11 cellular contexts compared by ENCODE assay signal in the genomic region with DNA sequence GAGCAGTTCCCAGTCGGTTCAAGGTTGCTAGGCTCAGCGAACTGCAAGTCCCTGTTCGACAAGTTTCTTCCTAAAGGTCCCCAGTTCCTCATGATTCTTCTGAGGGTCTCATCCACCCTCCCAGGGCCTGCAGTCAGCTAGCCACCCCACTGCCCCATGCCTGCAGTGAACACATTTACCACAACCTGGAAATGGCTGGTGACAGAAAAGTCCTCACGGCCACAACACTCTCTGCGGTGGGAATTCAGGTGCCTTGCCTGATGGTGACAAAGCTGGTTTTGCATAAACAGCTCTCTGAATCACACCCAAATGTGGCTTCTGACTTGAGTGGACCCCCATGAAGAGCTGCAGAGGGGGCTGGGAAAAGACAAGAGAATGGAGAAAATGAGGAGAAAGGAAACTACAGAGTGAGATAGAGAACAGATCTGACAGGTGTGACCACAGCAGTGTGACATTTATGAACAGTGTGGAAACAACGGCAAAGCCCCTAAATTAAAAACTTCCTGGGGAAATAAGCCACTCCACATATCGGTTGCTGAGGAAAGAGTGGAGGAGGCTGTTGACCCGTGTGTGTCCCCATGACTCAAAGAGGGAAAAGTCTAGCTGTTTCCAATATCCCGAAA. TPM values are rescaled to one million over a fixed set of nuclear protein-coding genes. Genes with fewer than 3 reads are reported as not detected.
DNase-seq lines count a peak whose midpoint lies in the region; ATAC-seq and TF ChIP-seq lines count a peak whose summit lies in the region.
"Had no signal": no experiment of that assay in that cellular context is flagged by ENCODE, and none has a peak within 500 bp of the region (broad histone marks: within the 10 kb centered on the region; RNA-seq: fewer than 3 reads in every experiment).

No MANE protein-coding gene starts in this region.

- H3K9me3 Mint-ChIP-seq in activated CD4-positive, alpha-beta T cell treated with anti-CD3 and anti-CD28 coated beads, Interleukin-2, amount 10 ng/mL, durations not matched to agents 24 days and 14 days = no peaks in the 10 kb centered on the region
- H3K9me3 Mint-ChIP-seq in activated T-helper 17 cell treated with anti-CD3 and anti-CD28 coated beads, Interleukin-2, amount 50 U/mL, for 72 hours = no peaks in the 10 kb centered on the region

- intact Hi-C loops in activated CD4-positive, alpha-beta T cell treated with anti-CD3 and anti-CD28 coated beads, Interleukin-2, amount 10 ng/mL, durations not matched to agents 24 days and 14 days (cut with micrococcal nuclease) = loop anchor here (1.0 kb wide), 2 partner anchors 16 to 19 kb away; no protein-coding TSS in a partner anchor

- H3K27me3 Mint-ChIP-seq in activated CD4-positive, alpha-beta T cell treated with anti-CD3 and anti-CD28 coated beads, Interleukin-2, amount 10 ng/mL, durations not matched to agents 24 days and 14 days = no peaks in the 10 kb centered on the region
- no peaks in the 10 kb centered on the region for H3K27me3 Mint-ChIP-seq in activated T-helper 17 cell treated with anti-CD3 and anti-CD28 coated beads, Interleukin-2, amount 50 U/mL, for 72 hours

- ATAC-seq in HG03135 (IDR thresholded peaks at IDR 0.05; ENCODE audit: unreplicated experiment) = peak; percentile 31
- ATAC-seq in activated T-helper 17 cell treated with anti-CD3 and anti-CD28 coated beads, Interleukin-2, amount 50 U/mL, for 72 hours (replicated peaks) = peak; percentile 76
- ATAC-seq in GM21737 (IDR thresholded peaks at IDR 0.05; ENCODE audit: unreplicated experiment) = no peak
- no peak for ATAC-seq in GM18498 (IDR thresholded peaks at IDR 0.05; ENCODE audit: unreplicated experiment)

- peak; percentile 73 for DNase-seq in activated CD4-positive, alpha-beta T cell treated with anti-CD3 and anti-CD28 coated beads, Interleukin-2, amount 10 ng/mL, durations not matched to agents 24 days and 14 days
- DNase-seq in activated CD4-positive, alpha-beta T cell treated with anti-CD3 and anti-CD28 coated beads, Interleukin-2, amount 50 U/mL, for 1 hour = no peak
- DNase-seq in stimulated activated CD8-positive, alpha-beta memory T cell treated with anti-CD3 and anti-CD28 coated beads, Interleukin-15, amount 100 ng/mL, for 48 hours (ENCODE audit: low read depth in 2 of 2) = peak; percentile 62 to 63
- no peak for DNase-seq in GM13976 (ENCODE audit: low spot score)
- DNase-seq: central memory CD4-positive, alpha-beta T cell; GOT3 had no signal

- H3K4me1 Mint-ChIP-seq in activated CD4-positive, alpha-beta T cell treated with anti-CD3 and anti-CD28 coated beads, Interleukin-2, amount 10 ng/mL, durations not matched to agents 24 days and 14 days = peaks cover 65% of the 10 kb centered on the region
- peaks cover 28% of the 10 kb centered on the region for H3K4me1 Mint-ChIP-seq in activated T-helper 17 cell treated with anti-CD3 and anti-CD28 coated beads, Interleukin-2, amount 50 U/mL, for 72 hours

- H3K27ac Mint-ChIP-seq in activated CD4-positive, alpha-beta T cell treated with anti-CD3 and anti-CD28 coated beads, Interleukin-2, amount 10 ng/mL, durations not matched to agents 24 days and 14 days = peak overlapping the region; percentile 94
- peak overlapping the region; percentile 80 for H3K27ac Mint-ChIP-seq in activated T-helper 17 cell treated with anti-CD3 and anti-CD28 coated beads, Interleukin-2, amount 50 U/mL, for 72 hours

- in situ Hi-C loops in GM13976 (cut with MboI; ENCODE audit: low sequenced_read_pairs, unreplicated experiment) = no loop called here

- H3K4me3 Mint-ChIP-seq in activated CD4-positive, alpha-beta T cell treated with anti-CD3 and anti-CD28 coated beads, Interleukin-2, amount 10 ng/mL, durations not matched to agents 24 days and 14 days = peak overlapping the region; percentile 93
- H3K4me3 Mint-ChIP-seq in activated T-helper 17 cell treated with anti-CD3 and anti-CD28 coated beads, Interleukin-2, amount 50 U/mL, for 72 hours = peak overlapping the region; percentile 96

- peaks cover 26% of the 10 kb centered on the region for H3K36me3 Mint-ChIP-seq in activated CD4-positive, alpha-beta T cell treated with anti-CD3 and anti-CD28 coated beads, Interleukin-2, amount 10 ng/mL, durations not matched to agents 24 days and 14 days (ENCODE audit: low read depth)
- peaks cover 49% of the 10 kb centered on the region for H3K36me3 Mint-ChIP-seq in activated T-helper 17 cell treated with anti-CD3 and anti-CD28 coated beads, Interleukin-2, amount 50 U/mL, for 72 hours (ENCODE audit: low read depth)

- TF ChIP-seq CTCF in GM13976 (IDR thresholded peaks at IDR 0.05; ENCODE audit: borderline replicate concordance, control extremely low read depth, extremely low read depth, insufficient read depth, missing control alignments) = no peak

RNA-seq across cellular contexts. Expression of gene CD27, which starts 1.3 kb away (rescaled TPM):
- 74.0 and 77.7 TPM in 2 replicates for total RNA-seq in activated CD4-positive, alpha-beta T cell treated with anti-CD3 and anti-CD28 coated beads, Interleukin-2, amount 10 ng/mL, durations not matched to agents 24 days and 14 days
- 10 to 100 TPM; 21.1 to 42.1 TPM for total RNA-seq in activated T-helper 17 cell treated with anti-CD3 and anti-CD28 coated beads, Interleukin-2, amount 50 U/mL, for 72 hours
- total RNA-seq: A673 had no signal

RNA-seq across cellular contexts. Expression of gene TAPBPL, which starts 8.4 kb away (rescaled TPM):
- 31.9 and 33.0 TPM in 2 replicates for total RNA-seq in activated CD4-positive, alpha-beta T cell treated with anti-CD3 and anti-CD28 coated beads, Interleukin-2, amount 10 ng/mL, durations not matched to agents 24 days and 14 days
- total RNA-seq in activated T-helper 17 cell treated with anti-CD3 and anti-CD28 coated beads, Interleukin-2, amount 50 U/mL, for 72 hours = 10 to 100 TPM; 24.1 to 28.2 TPM

RNA-seq across cellular contexts. Expression of gene VAMP1, which starts 27.0 kb away (rescaled TPM):
- 50.0 and 51.2 TPM in 2 replicates for total RNA-seq in activated CD4-positive, alpha-beta T cell treated with anti-CD3 and anti-CD28 coated beads, Interleukin-2, amount 10 ng/mL, durations not matched to agents 24 days and 14 days
- 10 to 100 TPM; 19.9 to 81.8 TPM for total RNA-seq in activated T-helper 17 cell treated with anti-CD3 and anti-CD28 coated beads, Interleukin-2, amount 50 U/mL, for 72 hours

RNA-seq across cellular contexts. Expression of gene MRPL51, which starts 49.6 kb away (rescaled TPM):
- total RNA-seq in activated CD4-positive, alpha-beta T cell treated with anti-CD3 and anti-CD28 coated beads, Interleukin-2, amount 10 ng/mL, durations not matched to agents 24 days and 14 days = 277 and 280 TPM in 2 replicates
- 100 to 1,000 TPM; 262 to 317 TPM for total RNA-seq in activated T-helper 17 cell treated with anti-CD3 and anti-CD28 coated beads, Interleukin-2, amount 50 U/mL, for 72 hours

RNA-seq across cellular contexts. Expression of gene NCAPD2, which starts 50.4 kb away (rescaled TPM):
- 104 and 106 TPM in 2 replicates for total RNA-seq in activated CD4-positive, alpha-beta T cell treated with anti-CD3 and anti-CD28 coated beads, Interleukin-2, amount 10 ng/mL, durations not matched to agents 24 days and 14 days
- 100 to 1,000 TPM; 167 to 176 TPM for total RNA-seq in activated T-helper 17 cell treated with anti-CD3 and anti-CD28 coated beads, Interleukin-2, amount 50 U/mL, for 72 hours

Comparison
In these comparisons a context has a peak if more than half of its experiments do, and no peak if none do; other contexts are left out.
1. DNase-seq: peak in activated CD4-positive, alpha-beta T cell treated with anti-CD3 and anti-CD28 coated beads, Interleukin-2, amount 10 ng/mL, durations not matched to agents 24 days and 14 days (single experiment) and stimulated activated CD8-positive, alpha-beta memory T cell treated with anti-CD3 and anti-CD28 coated beads, Interleukin-15, amount 100 ng/mL, for 48 hours (2 of 2); none in activated CD4-positive, alpha-beta T cell treated with anti-CD3 and anti-CD28 coated beads, Interleukin-2, amount 50 U/mL, for 1 hour (single experiment) and GM13976 (single experiment).
2. ATAC-seq: peak in HG03135 (single experiment) and activated T-helper 17 cell treated with anti-CD3 and anti-CD28 coated beads, Interleukin-2, amount 50 U/mL, for 72 hours (single experiment); none in GM21737 (single experiment) and GM18498 (single experiment).